ENCODE assay signal across 12 cellular contexts in the genomic region with DNA sequence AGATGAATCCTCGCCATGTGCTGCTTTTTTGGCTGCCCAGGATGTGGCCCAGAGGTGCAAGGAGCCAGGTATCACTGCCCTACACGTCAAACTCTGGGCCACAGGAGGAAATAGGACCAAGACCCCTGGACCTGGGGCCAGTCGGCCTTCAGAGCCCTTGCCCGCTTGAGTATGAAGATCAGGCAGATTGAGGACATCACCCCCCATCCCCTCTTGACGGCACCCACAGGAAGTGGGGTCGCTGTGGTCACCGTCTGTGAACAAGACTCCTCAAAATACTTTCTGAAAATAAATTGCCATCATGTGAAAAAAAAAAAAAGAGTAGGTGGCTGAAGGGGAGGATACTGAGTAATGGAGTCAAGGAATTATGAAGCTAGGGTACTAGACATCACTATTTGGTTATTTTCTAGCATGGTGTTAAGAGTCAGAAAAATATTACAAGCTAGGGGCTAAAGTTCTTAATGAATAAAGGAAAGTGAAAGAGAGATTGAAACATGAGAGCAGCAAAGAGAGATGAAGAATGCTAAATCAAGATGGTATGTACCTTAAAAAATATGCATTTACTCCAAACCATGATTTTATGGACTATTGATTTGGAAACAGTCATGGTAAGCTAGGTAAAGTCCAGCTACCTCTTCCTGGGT.
DNase-seq lines count a peak whose midpoint lies in the region; ATAC-seq, FAIRE-seq and TF ChIP-seq lines count a peak whose summit lies in the region.
"Had no signal": no experiment of that assay in that cellular context is flagged by ENCODE, and none has a peak within 500 bp of the region (broad histone marks: within the 10 kb centered on the region; RNA-seq: fewer than 3 reads in every experiment).

No MANE protein-coding gene starts in this region.

- no peak for TF ChIP-seq POLR2A in GM12891 (IDR thresholded peaks at IDR 0.05; ENCODE audit: low read depth, low read length)

- H2AFZ ChIP-seq in OCI-LY7 (ENCODE audit: low read length) = no peak overlapping the region

- H3K4me2 ChIP-seq in OCI-LY7 (ENCODE audit: low read length) = no peak overlapping the region

- H3K27ac ChIP-seq in OCI-LY7 (ENCODE audit: low read depth, low read length, poor library complexity, severe bottlenecking) = no peak overlapping the region
- H3K27ac ChIP-seq: heart right ventricle had no signal

- POLR2A ChIA-PET in OCI-LY7 (lab: Charles Lee) = no interaction called here

- no peaks in the 10 kb centered on the region for H3K79me2 ChIP-seq in OCI-LY7 (ENCODE audit: insufficient read depth, low read depth, low read length)

- ATAC-seq in GM19395 (IDR thresholded peaks at IDR 0.05; ENCODE audit: unreplicated experiment) = peak; percentile 83
- ATAC-seq in HG02763 (IDR thresholded peaks at IDR 0.05; ENCODE audit: unreplicated experiment) = peak; percentile 60
- peak; percentile 62 for ATAC-seq in HG03457 (IDR thresholded peaks at IDR 0.05; ENCODE audit: unreplicated experiment)
- ATAC-seq in esophagus mucosa = no peak
- ATAC-seq: heart right ventricle had no signal

- intact Hi-C loops in OCI-LY7 (cut with micrococcal nuclease; ENCODE audit: unreplicated experiment) = no loop called here

- no peaks in the 10 kb centered on the region for H3K9me2 ChIP-seq in OCI-LY7 (ENCODE audit: insufficient read depth, low read length)

- no TSS peak for BruUV-seq in OCI-LY7 (replicated peaks; lab: Mats Ljungman, UMichigan)

- H4K20me1 ChIP-seq in OCI-LY7 (ENCODE audit: insufficient read depth, low read length) = no peaks in the 10 kb centered on the region

- CTCF ChIA-PET in OCI-LY7 (lab: Charles Lee; ENCODE audit: unreplicated experiment) = no interaction called here

- no peaks in the 10 kb centered on the region for H3K36me3 ChIP-seq in OCI-LY7 (ENCODE audit: insufficient read depth, low read length)
- H3K36me3 ChIP-seq: heart right ventricle had no signal

- H3K9me3 ChIP-seq in OCI-LY7 (ENCODE audit: low read length) = no peaks in the 10 kb centered on the region

- no peak for TF ChIP-seq CTCF in OCI-LY7 (conservative IDR thresholded peaks at IDR 0.05; ENCODE audit: low read length)

- no peaks in the 10 kb centered on the region for H3K4me1 ChIP-seq in OCI-LY7 (ENCODE audit: insufficient read depth, low read length, poor library complexity, severe bottlenecking)

- no peak for DNase-seq in GM12891 (ENCODE audit: insufficient read length, low spot score)
- DNase-seq in OCI-LY7 (ENCODE audit: low spot score) = no peak
- no peak for DNase-seq in NCI-H1694 treated with DMSO at 0.1 percent for 48 hours (lab: John Stamatoyannopoulos, UW)
- DNase-seq in activated effector memory CD4-positive, alpha-beta T cell treated with anti-CD3 and anti-CD28 coated beads, Interleukin-2, amount 50 U/mL, for 16 hours = no peak
- DNase-seq: effector memory CD4-positive, alpha-beta T cell; heart right ventricle; NCI-H1092 had no signal

- no peak overlapping the region for H3K4me3 ChIP-seq in OCI-LY7 (ENCODE audit: low read depth, low read length, poor library complexity, severe bottlenecking)
- H3K4me3 ChIP-seq: heart right ventricle, lung had no signal

- peak; percentile 77 for FAIRE-seq in GM12891 (lab: Jason Lieb, UNC)

TF ChIP-seq in GM12891, 5 proteins besides CTCF, POLR2A, EP300 and RAD21:
- TF ChIP-seq SPI1 (IDR thresholded peaks at IDR 0.05; ENCODE audit: low read depth, low read length) (no peak), PAX5 (IDR thresholded peaks at IDR 0.05; ENCODE audit: insufficient read depth, low read length, severe bottlenecking) (no peak), POU2F2 (IDR thresholded peaks at IDR 0.05; ENCODE audit: low read depth, low read length) (no peak), TAF1 (IDR thresholded peaks at IDR 0.05; ENCODE audit: low read depth, low read length) (no peak), POLR2AphosphoS5 (IDR thresholded peaks at IDR 0.05; ENCODE audit: low read depth, low read length) (no peak)
TF ChIP-seq in GM12891: peak in this region for 0.
